Comparison of ENCODE assay signal across 8 cellular contexts in genomic region chr3:54374214-54374855, GRCh38.
DNase-seq lines count a peak whose midpoint lies in the region; ATAC-seq, FAIRE-seq and TF ChIP-seq lines count a peak whose summit lies in the region.

No MANE protein-coding gene starts in this region.

- 36% methylated on average over 8 of the region's 8 CpGs for WGBS in A549 (ENCODE audit: missing lambda C conversion rate)
- WGBS in lower leg skin, 2 donors = 71 to 78% methylated on average over 8 of the region's 8 CpGs

- TF ChIP-seq EP300 in A549 (IDR thresholded peaks at IDR 0.05) = no peak

- H3K4me3 ChIP-seq in A549 (no peak overlapping the region), lower leg skin (ENCODE audit: low read depth, poor library complexity, severe bottlenecking) (no peak overlapping the region)

- H3K9me3 ChIP-seq in A549 = no peaks in the 10 kb centered on the region

- POLR2A ChIA-PET in A549 (lab: Yijun Ruan, JAX) = no interaction called here

- TF ChIP-seq RAD21 in A549 (conservative IDR thresholded peaks at IDR 0.05 in 1 of 2, IDR thresholded peaks at IDR 0.05 in 1 of 2) = peak in 1 of 2 experiments; percentile 31; a peak in 1 of 5 replicates

- TF ChIP-seq CTCF in A549 (IDR thresholded peaks at IDR 0.05) = peak; percentile 11; the same call in 1 of the 3 replicates
- no peak for TF ChIP-seq CTCF in lower leg skin (IDR thresholded peaks at IDR 0.05)

- no peak overlapping the region for H3K27ac ChIP-seq in A549

- CTCF ChIA-PET in A549 (lab: Yijun Ruan, JAX) = interaction anchor here (1.1 to 2.9 kb wide), 3 partner anchors 13 to 436 kb away, joined by 3 to 12 read pairs (median 3); no protein-coding TSS in a partner anchor

- no peaks in the 10 kb centered on the region for H3K4me1 ChIP-seq in A549

- TF ChIP-seq POLR2A in A549 (IDR thresholded peaks at IDR 0.05; ENCODE audit: low read length) (no peak), GM12892 (IDR thresholded peaks at IDR 0.05; ENCODE audit: low read depth, low read length) (no peak), lower leg skin (IDR thresholded peaks at IDR 0.05) (no peak)

- intact Hi-C loops in lower leg skin (cut with DNase I; ENCODE audit: low total_unique reads) = no loop called here

- DNase-seq in A549 (ENCODE audit: low read depth in 1 of 2, low spot score in 1 of 2) = peak; percentile 5 to 10
- DNase-seq in GM12892 (ENCODE audit: insufficient read length) = peak; percentile 7
- peak; percentile 9 for DNase-seq in RPMI7951 (ENCODE audit: low read depth)
- DNase-seq in iPS DF 19.7 (ENCODE audit: low read depth, low spot score) = peak; percentile 12
- DNase-seq in ecto neural progenitor cell (ENCODE audit: low spot score) = no peak
- DNase-seq in lower leg skin (ENCODE audit: low spot score in 2 of 2) = no peak
- DNase-seq in NOMO-1 treated with dmso at 0.1 percent for 144 hours (lab: John Stamatoyannopoulos, UW; ENCODE audit: unreplicated experiment) = no peak

- ATAC-seq in A549 (peak in 1 of 2 experiments; percentile 66; a peak in 2 of 6 replicates), GM18907 (IDR thresholded peaks at IDR 0.05; ENCODE audit: unreplicated experiment) (no peak)

- H3K4me2 ChIP-seq in A549 = no peak overlapping the region

- FAIRE-seq in A549 (lab: Jason Lieb, UNC) (no peak), GM12892 (lab: Jason Lieb, UNC) (no peak)

TF ChIP-seq in A549, 52 proteins besides CTCF, POLR2A, EP300 and RAD21:
- TF ChIP-seq ESRRA (IDR thresholded peaks at IDR 0.05; ENCODE audit: borderline replicate concordance, low read length) (no peak), BCL3 (IDR thresholded peaks at IDR 0.05) (no peak), SMC3 (IDR thresholded peaks at IDR 0.05) (0 out of 3 replicates have a peak, but pooled peaks have one; percentile 16)

Comparison
In these comparisons a context has a peak if more than half of its experiments do, and no peak if none do; other contexts are left out.
1. DNase-seq: peak in A549 (2 of 2), GM12892 (single experiment), RPMI7951 (single experiment) and iPS DF 19.7 (single experiment); none in ecto neural progenitor cell (single experiment), lower leg skin (0 of 2) and NOMO-1 treated with dmso at 0.1 percent for 144 hours (single experiment).